In the genomic region with DNA sequence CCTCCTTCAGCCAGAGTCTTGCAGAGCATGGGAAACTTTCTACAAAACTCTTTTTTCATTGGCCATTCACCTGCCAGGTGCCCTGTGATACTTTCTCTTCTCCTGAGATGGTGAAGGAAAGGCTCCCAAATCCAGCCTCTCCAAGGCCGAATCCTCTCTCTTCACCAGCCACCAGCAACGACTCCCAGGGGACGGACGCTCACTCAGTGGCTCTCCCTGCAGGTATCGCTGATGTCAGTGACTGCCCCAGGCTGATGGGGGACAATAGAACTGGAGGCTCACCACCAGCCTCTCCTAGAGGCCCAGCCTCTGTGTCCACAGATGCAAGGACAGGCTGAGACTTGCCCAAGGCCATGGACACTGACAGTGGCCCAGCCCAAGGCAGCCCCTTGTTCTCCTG, we compare ENCODE assay signal across 15 cellular contexts.
A peak's percentile ranks its signal among the peaks of the same experiment; 100 is the strongest.
DNase-seq lines count a peak whose midpoint lies in the region; ATAC-seq and TF ChIP-seq lines count a peak whose summit lies in the region.
"Had no signal": no experiment of that assay in that cellular context is flagged by ENCODE, and none has a peak within 500 bp of the region (broad histone marks: within the 10 kb centered on the region; RNA-seq: fewer than 3 reads in every experiment).

No MANE protein-coding gene starts in this region.

- no peaks in the 10 kb centered on the region for H3K27me3 Mint-ChIP-seq in activated CD8-positive, alpha-beta T cell treated with anti-CD3 and anti-CD28 coated beads, Interleukin-2, amount 10 ng/mL, durations not matched to agents 7 days and 5 days (ENCODE audit: low read depth)
- H3K27me3 Mint-ChIP-seq in activated CD8-positive, alpha-beta T cell treated with anti-CD3 and anti-CD28 coated beads for 36 hours: no peaks in the 10 kb centered on the region
- no peaks in the 10 kb centered on the region for H3K27me3 Mint-ChIP-seq in central memory CD8-positive, alpha-beta T cell

- no peak for ATAC-seq in activated CD8-positive, alpha-beta T cell treated with anti-CD3 and anti-CD28 coated beads, Interleukin-2, amount 10 ng/mL, durations not matched to agents 7 days and 5 days
- no peak for ATAC-seq in activated CD8-positive, alpha-beta T cell treated with anti-CD3 and anti-CD28 coated beads for 36 hours
- ATAC-seq in central memory CD8-positive, alpha-beta T cell (replicated peaks; ENCODE audit: extremely low read depth, poor library complexity, severe bottlenecking): no peak
- no peak for ATAC-seq in stimulated activated effector memory CD8-positive, alpha-beta T cell treated with anti-CD3 and anti-CD28 coated beads, Interleukin-12 subunit alpha, Interleukin-12 subunit beta, amount 100 ng/mL, for 72 hours
- ATAC-seq in Right ventricle myocardium inferior (no peak), HG03095 (IDR thresholded peaks at IDR 0.05; ENCODE audit: unreplicated experiment) (no peak)
- ATAC-seq: CD8-positive, alpha-beta T cell had no signal

- intact Hi-C loops in activated CD8-positive, alpha-beta T cell treated with anti-CD3 and anti-CD28 coated beads for 36 hours (cut with micrococcal nuclease): no loop called here
- intact Hi-C loops in Right ventricle myocardium inferior (cut with DNase I): no loop called here

- DNase-seq in activated CD8-positive, alpha-beta T cell treated with anti-CD3 and anti-CD28 coated beads, Interleukin-2, amount 10 ng/mL, durations not matched to agents 7 days and 5 days: peak; percentile 9
- DNase-seq in activated CD8-positive, alpha-beta T cell treated with anti-CD3 and anti-CD28 coated beads for 36 hours: no peak
- no peak for DNase-seq in central memory CD8-positive, alpha-beta T cell (ENCODE audit: low spot score in 2 of 2)
- DNase-seq in islet precursor cell (peak; percentile 24), Right ventricle myocardium inferior (ENCODE audit: missing footprints) (no peak), midbrain (lab: John Stamatoyannopoulos, UW) (no peak)
- DNase-seq in stimulated activated effector memory CD8-positive, alpha-beta T cell treated with anti-CD3 and anti-CD28 coated beads, Interleukin-12 subunit alpha, Interleukin-12 subunit beta, amount 100 ng/mL, for 72 hours (ENCODE audit: low spot score in 2 of 2): peak in 1 of 2 donors; percentile 3
- DNase-seq: CD8-positive, alpha-beta T cell; COR-L47; DND-41; GDM1; HCEC 1CT; HFFc6 had no signal

- H3K36me3 Mint-ChIP-seq in activated CD8-positive, alpha-beta T cell treated with anti-CD3 and anti-CD28 coated beads, Interleukin-2, amount 10 ng/mL, durations not matched to agents 7 days and 5 days (ENCODE audit: low read depth): no peaks in the 10 kb centered on the region
- no peaks in the 10 kb centered on the region for H3K36me3 Mint-ChIP-seq in activated CD8-positive, alpha-beta T cell treated with anti-CD3 and anti-CD28 coated beads for 36 hours (ENCODE audit: low read depth)
- peaks cover 2% of the 10 kb centered on the region for H3K36me3 Mint-ChIP-seq in central memory CD8-positive, alpha-beta T cell (ENCODE audit: insufficient read depth)
- H3K36me3 Mint-ChIP-seq in stimulated activated effector memory CD8-positive, alpha-beta T cell treated with anti-CD3 and anti-CD28 coated beads, Interleukin-12 subunit alpha, Interleukin-12 subunit beta, amount 100 ng/mL, for 72 hours: no peaks in the 10 kb centered on the region
- H3K36me3 Mint-ChIP-seq: CD8-positive, alpha-beta T cell had no signal

- peaks cover 10% of the 10 kb centered on the region for H3K4me1 Mint-ChIP-seq in activated CD8-positive, alpha-beta T cell treated with anti-CD3 and anti-CD28 coated beads, Interleukin-2, amount 10 ng/mL, durations not matched to agents 7 days and 5 days (ENCODE audit: low read depth)
- H3K4me1 Mint-ChIP-seq in activated CD8-positive, alpha-beta T cell treated with anti-CD3 and anti-CD28 coated beads for 36 hours (ENCODE audit: low read depth): peaks cover 6% of the 10 kb centered on the region
- H3K4me1 Mint-ChIP-seq in central memory CD8-positive, alpha-beta T cell: peaks cover 5% of the 10 kb centered on the region
- H3K4me1 Mint-ChIP-seq in stimulated activated effector memory CD8-positive, alpha-beta T cell treated with anti-CD3 and anti-CD28 coated beads, Interleukin-12 subunit alpha, Interleukin-12 subunit beta, amount 100 ng/mL, for 72 hours: peaks cover 5% of the 10 kb centered on the region

- TF ChIP-seq CTCF in activated CD8-positive, alpha-beta T cell treated with anti-CD3 and anti-CD28 coated beads for 36 hours (IDR thresholded peaks at IDR 0.05): no peak

- no peak overlapping the region for H3K27ac Mint-ChIP-seq in activated CD8-positive, alpha-beta T cell treated with anti-CD3 and anti-CD28 coated beads, Interleukin-2, amount 10 ng/mL, durations not matched to agents 7 days and 5 days
- no peak overlapping the region for H3K27ac Mint-ChIP-seq in activated CD8-positive, alpha-beta T cell treated with anti-CD3 and anti-CD28 coated beads for 36 hours
- H3K27ac Mint-ChIP-seq in central memory CD8-positive, alpha-beta T cell (ENCODE audit: low read depth): peak overlapping the region; percentile 83
- H3K27ac Mint-ChIP-seq in stimulated activated effector memory CD8-positive, alpha-beta T cell treated with anti-CD3 and anti-CD28 coated beads, Interleukin-12 subunit alpha, Interleukin-12 subunit beta, amount 100 ng/mL, for 72 hours: peak overlapping the region; percentile 37
- H3K27ac Mint-ChIP-seq: CD8-positive, alpha-beta T cell; HFFc6 had no signal

- H3K4me3 Mint-ChIP-seq in activated CD8-positive, alpha-beta T cell treated with anti-CD3 and anti-CD28 coated beads, Interleukin-2, amount 10 ng/mL, durations not matched to agents 7 days and 5 days: no peak overlapping the region
- no peak overlapping the region for H3K4me3 Mint-ChIP-seq in activated CD8-positive, alpha-beta T cell treated with anti-CD3 and anti-CD28 coated beads for 36 hours
- H3K4me3 Mint-ChIP-seq in central memory CD8-positive, alpha-beta T cell: no peak overlapping the region
- H3K4me3 Mint-ChIP-seq in stimulated activated effector memory CD8-positive, alpha-beta T cell treated with anti-CD3 and anti-CD28 coated beads, Interleukin-12 subunit alpha, Interleukin-12 subunit beta, amount 100 ng/mL, for 72 hours: no peak overlapping the region
- H3K4me3 Mint-ChIP-seq: CD14-positive monocyte; CD8-positive, alpha-beta T cell; HFFc6 had no signal

- CTCF ChIA-PET in activated CD8-positive, alpha-beta T cell treated with anti-CD3 and anti-CD28 coated beads, Interleukin-2, amount 10 ng/mL, durations not matched to agents 7 days and 5 days (lab: Charles Lee): no interaction called here
- CTCF ChIA-PET in activated CD8-positive, alpha-beta T cell treated with anti-CD3 and anti-CD28 coated beads for 36 hours (lab: Charles Lee): interaction anchor here (0.8 kb wide), 1 partner anchor 14 kb away, joined by 3 read pairs; no protein-coding TSS in a partner anchor

- POLR2A ChIA-PET in activated CD8-positive, alpha-beta T cell treated with anti-CD3 and anti-CD28 coated beads, Interleukin-2, amount 10 ng/mL, durations not matched to agents 7 days and 5 days (lab: Charles Lee): no interaction called here
- POLR2A ChIA-PET in activated CD8-positive, alpha-beta T cell treated with anti-CD3 and anti-CD28 coated beads for 36 hours (lab: Charles Lee): no interaction called here

- H3K9me3 Mint-ChIP-seq in activated CD8-positive, alpha-beta T cell treated with anti-CD3 and anti-CD28 coated beads, Interleukin-2, amount 10 ng/mL, durations not matched to agents 7 days and 5 days (ENCODE audit: insufficient read depth): peaks cover 11% of the 10 kb centered on the region
- peaks cover 6% of the 10 kb centered on the region for H3K9me3 Mint-ChIP-seq in activated CD8-positive, alpha-beta T cell treated with anti-CD3 and anti-CD28 coated beads for 36 hours
- H3K9me3 Mint-ChIP-seq in central memory CD8-positive, alpha-beta T cell: no peaks in the 10 kb centered on the region
- no peaks in the 10 kb centered on the region for H3K9me3 Mint-ChIP-seq in stimulated activated effector memory CD8-positive, alpha-beta T cell treated with anti-CD3 and anti-CD28 coated beads, Interleukin-12 subunit alpha, Interleukin-12 subunit beta, amount 100 ng/mL, for 72 hours

Comparison
In these comparisons a context has a peak if more than half of its experiments do, and no peak if none do; other contexts are left out.
1. DNase-seq: peak in activated CD8-positive, alpha-beta T cell treated with anti-CD3 and anti-CD28 coated beads, Interleukin-2, amount 10 ng/mL, durations not matched to agents 7 days and 5 days (single experiment) and islet precursor cell (single experiment); none in activated CD8-positive, alpha-beta T cell treated with anti-CD3 and anti-CD28 coated beads for 36 hours (single experiment), central memory CD8-positive, alpha-beta T cell (0 of 2), Right ventricle myocardium inferior (single experiment) and midbrain (single experiment).
2. H3K27ac Mint-ChIP-seq: peak in central memory CD8-positive, alpha-beta T cell (single experiment) and stimulated activated effector memory CD8-positive, alpha-beta T cell treated with anti-CD3 and anti-CD28 coated beads, Interleukin-12 subunit alpha, Interleukin-12 subunit beta, amount 100 ng/mL, for 72 hours (single experiment); none in activated CD8-positive, alpha-beta T cell treated with anti-CD3 and anti-CD28 coated beads, Interleukin-2, amount 10 ng/mL, durations not matched to agents 7 days and 5 days (single experiment) and activated CD8-positive, alpha-beta T cell treated with anti-CD3 and anti-CD28 coated beads for 36 hours (single experiment).